23 cellular contexts compared by ENCODE assay signal in genomic region chr9:132346177-132346576, GRCh38.
"Had no signal": no experiment of that assay in that cellular context is flagged by ENCODE, and none has a peak within 500 bp of the region (broad histone marks: within the 10 kb centered on the region; RNA-seq: fewer than 3 reads in every experiment).

No MANE protein-coding gene starts in this region.

- H3K4me3 Mint-ChIP-seq: mesothelial cell of epicardium had no signal

- ATAC-seq: foreskin keratinocyte, heart right ventricle, left cardiac atrium, left lung, left ventricle myocardium superior, lower lobe of right lung, mucosa of descending colon had no signal

- H3K27ac Mint-ChIP-seq: mesothelial cell of epicardium had no signal

- H3K27me3 ChIP-seq: dorsolateral prefrontal cortex, esophagus muscularis mucosa, foreskin keratinocyte, heart right ventricle, left lung had no signal

- DNase-seq: dermis blood vessel endothelial cell; dorsolateral prefrontal cortex; effector CD4-positive, alpha-beta T cell; effector memory CD4-positive, alpha-beta T cell; foreskin keratinocyte; glutamatergic neuron; head of caudate nucleus; heart right ventricle; hippocampal formation; left cardiac atrium; left lung; left ventricle myocardium superior; lower lobe of right lung; mesenchymal stem cell; mucosa of descending colon had no signal

- H3K4me1 Mint-ChIP-seq: mesothelial cell of epicardium had no signal

- H3K9me3 Mint-ChIP-seq: mesothelial cell of epicardium had no signal

- H3K9me3 ChIP-seq: esophagus muscularis mucosa, heart right ventricle, left lung, lower lobe of right lung, mucosa of descending colon had no signal

- FAIRE-seq: colon, endothelial cell of umbilical vein, frontal cortex, islet of Langerhans, keratinocyte had no signal

- H3K4me1 ChIP-seq: foreskin keratinocyte had no signal

- H3K4me3 ChIP-seq: coronary artery, dorsolateral prefrontal cortex, esophagus muscularis mucosa, heart right ventricle, left lung, lower lobe of right lung, mucosa of descending colon had no signal

- H3K27ac ChIP-seq: coronary artery, dorsolateral prefrontal cortex, esophagus muscularis mucosa, foreskin keratinocyte, heart right ventricle, left lung, lower lobe of right lung had no signal
